ENCODE assay signal across 8 cellular contexts in genomic region chr3:156681003-156681402, GRCh38. TPM values are rescaled to one million over a fixed set of nuclear protein-coding genes. Genes with fewer than 3 reads are reported as not detected.
A peak's percentile ranks its signal among the peaks of the same experiment; 100 is the strongest.
DNase-seq lines count a peak whose midpoint lies in the region; ATAC-seq and TF ChIP-seq lines count a peak whose summit lies in the region.

No MANE protein-coding gene starts in this region.

- H3K9ac ChIP-seq in Karpas-422 (ENCODE audit: low read length): peak overlapping the region; percentile 30

- peak overlapping the region; percentile 52 for H3K4me3 ChIP-seq in Karpas-422 (ENCODE audit: low read length)
- H3K4me3 ChIP-seq in prostate gland: no peak overlapping the region

- H4K20me1 ChIP-seq in Karpas-422 (ENCODE audit: insufficient read depth, low read depth, low read length): peaks cover 28% of the 10 kb centered on the region

- no peak overlapping the region for H3K27ac Mint-ChIP-seq in T-helper 1 cell treated with Interleukin-12 subunit alpha and Interleukin-12 subunit beta and Interleukin-4 antibody, amounts not matched to agents 30 μg/mL and 1 μg/mL, for 36 hours

- peak overlapping the region; percentile 70 for H3K4me2 ChIP-seq in Karpas-422 (ENCODE audit: low read depth, low read length, poor library complexity, severe bottlenecking)

- DNase-seq in T-helper 1 cell (no peak), Karpas-422 (peak; percentile 89), SIG-M5 treated with dmso at 0.1 percent for 504 hours (lab: John Stamatoyannopoulos, UW; ENCODE audit: unreplicated experiment) (peak; percentile 91), fibroblast of peridontal ligament (ENCODE audit: extremely low read depth) (peak; percentile 83), prostate gland (ENCODE audit: low spot score) (peak; percentile 91)
- DNase-seq in stimulated activated CD4-positive, alpha-beta T cell treated with anti-CD3 and anti-CD28 coated beads, Interleukin-15, amount 100 ng/mL, for 24 hours: no peak

- peaks cover 77% of the 10 kb centered on the region for H3K79me2 ChIP-seq in Karpas-422 (ENCODE audit: low read length)

- no peaks in the 10 kb centered on the region for H3K27me3 ChIP-seq in Karpas-422 (ENCODE audit: low read length)
- no peaks in the 10 kb centered on the region for H3K27me3 ChIP-seq in prostate gland (replicated peaks; ENCODE audit: insufficient read depth)

- H3K4me1 ChIP-seq in Karpas-422 (ENCODE audit: low read length): peaks cover 100% of the 10 kb centered on the region
- peaks cover 11% of the 10 kb centered on the region for H3K4me1 ChIP-seq in prostate gland (replicated peaks)

- H3K27me3 Mint-ChIP-seq in T-helper 1 cell treated with Interleukin-12 subunit alpha and Interleukin-12 subunit beta and Interleukin-4 antibody, amounts not matched to agents 30 μg/mL and 1 μg/mL, for 36 hours (ENCODE audit: low read depth): no peaks in the 10 kb centered on the region

- H3K36me3 ChIP-seq in Karpas-422 (ENCODE audit: insufficient read depth, low read length) (peaks cover 21% of the 10 kb centered on the region), prostate gland (no peaks in the 10 kb centered on the region)

- no peaks in the 10 kb centered on the region for H3K9me2 ChIP-seq in Karpas-422 (replicated peaks; ENCODE audit: insufficient read depth, low read length)

- peak overlapping the region; percentile 58 for H3K4me3 Mint-ChIP-seq in T-helper 1 cell treated with Interleukin-12 subunit alpha and Interleukin-12 subunit beta and Interleukin-4 antibody, amounts not matched to agents 30 μg/mL and 1 μg/mL, for 36 hours

- H2AFZ ChIP-seq in Karpas-422 (ENCODE audit: low read length): no peak overlapping the region

- no peak for TF ChIP-seq CTCF in prostate gland (IDR thresholded peaks at IDR 0.05)

- no peaks in the 10 kb centered on the region for H3K9me3 Mint-ChIP-seq in T-helper 1 cell treated with Interleukin-12 subunit alpha and Interleukin-12 subunit beta and Interleukin-4 antibody, amounts not matched to agents 30 μg/mL and 1 μg/mL, for 36 hours

- peak; percentile 66 for ATAC-seq in GM21825 (IDR thresholded peaks at IDR 0.05; ENCODE audit: unreplicated experiment)

- intact Hi-C loops in prostate gland (cut with DNase I): no loop called here

- TF ChIP-seq POLR2A in prostate gland (IDR thresholded peaks at IDR 0.05): no peak

- WGBS in prostate gland: 21% methylated on average over 4 of the region's 4 CpGs

- H3K9me3 ChIP-seq in Karpas-422 (ENCODE audit: low read length) (no peaks in the 10 kb centered on the region), prostate gland (no peaks in the 10 kb centered on the region)

- H3K27ac ChIP-seq in Karpas-422 (ENCODE audit: low read length) (peak overlapping the region; percentile 83), prostate gland (peak overlapping the region; percentile 46 to 55)

- peaks cover 49% of the 10 kb centered on the region for H3K36me3 Mint-ChIP-seq in T-helper 1 cell treated with Interleukin-12 subunit alpha and Interleukin-12 subunit beta and Interleukin-4 antibody, amounts not matched to agents 30 μg/mL and 1 μg/mL, for 36 hours (ENCODE audit: low read depth)

- peaks cover 67% of the 10 kb centered on the region for H3K4me1 Mint-ChIP-seq in T-helper 1 cell treated with Interleukin-12 subunit alpha and Interleukin-12 subunit beta and Interleukin-4 antibody, amounts not matched to agents 30 μg/mL and 1 μg/mL, for 36 hours (ENCODE audit: low read depth)

RNA-seq across cellular contexts. Expression of gene TIPARP, which starts 6.6 kb away (rescaled TPM):
- 9.5 and 20.4 TPM in 2 replicates for total RNA-seq in Karpas-422 (2014; rRNA removed; shearing (Covaris generic); ENCODE audit: low replicate concordance)
- 10 to 100 TPM; 31.9 to 52.0 TPM for total RNA-seq in prostate gland

Comparison
In these comparisons a context has a peak if more than half of its experiments do, and no peak if none do; other contexts are left out.
1. DNase-seq: peak in Karpas-422 (single experiment), SIG-M5 treated with dmso at 0.1 percent for 504 hours (single experiment), fibroblast of peridontal ligament (single experiment) and prostate gland (single experiment); none in T-helper 1 cell (0 of 5) and stimulated activated CD4-positive, alpha-beta T cell treated with anti-CD3 and anti-CD28 coated beads, Interleukin-15, amount 100 ng/mL, for 24 hours (single experiment).